In the genomic region with DNA sequence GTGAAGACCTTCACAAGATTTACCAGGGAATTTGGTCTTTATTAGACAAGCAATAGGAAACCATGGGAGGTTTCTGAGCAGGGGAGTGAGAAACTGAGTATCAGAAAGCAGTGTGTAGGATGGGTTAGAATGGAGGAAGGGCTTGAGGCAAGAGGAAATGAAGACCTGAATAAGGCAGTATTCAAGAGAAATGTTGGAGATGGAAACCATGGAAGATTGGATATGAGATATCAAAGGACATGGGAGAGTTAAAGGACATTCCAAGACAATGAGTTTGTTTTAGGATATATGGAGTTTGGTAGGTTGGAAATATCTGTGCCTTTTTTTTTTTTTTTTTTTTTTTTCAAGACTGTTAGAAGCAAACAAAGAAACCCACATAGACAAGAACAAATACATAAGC, we compare ENCODE assay signal across 12 cellular contexts. TPM values are rescaled to one million over a fixed set of nuclear protein-coding genes. Genes with fewer than 3 reads are reported as not detected.
"Had no signal": no experiment of that assay in that cellular context is flagged by ENCODE, and none has a peak within 500 bp of the region (broad histone marks: within the 10 kb centered on the region; RNA-seq: fewer than 3 reads in every experiment).

No MANE protein-coding gene starts in this region.

- H3K9me3 ChIP-seq: HAP-1 had no signal

- H3K36me3 ChIP-seq: HAP-1 had no signal

- H3K4me3 ChIP-seq: GM23248, HAP-1, K562 had no signal

- H3K4me3 Mint-ChIP-seq: HFFc6 had no signal

- ATAC-seq: HCT116, K562 had no signal

- H2AFZ ChIP-seq: GM23248 had no signal

- DNase-seq: GM23248, GOT3, H7, HFFc6, IMR-90, KG1 had no signal

- H3K9ac ChIP-seq: GM23248 had no signal

- H3K27ac Mint-ChIP-seq: HFFc6 had no signal

- H3K4me1 ChIP-seq: HAP-1 had no signal

- H3K27ac ChIP-seq: HL-60 had no signal

- FAIRE-seq: K562 had no signal

RNA-seq across cellular contexts. Expression of a gene that starts 21.3 kb away (rescaled TPM):
- total RNA-seq: H4, HFFc6, HT1080, IMR-90 had no signal
- polyA plus RNA-seq: IMR-90, K562 had no signal
